Comparison of ENCODE assay signal across 8 cellular contexts in genomic region chr16:71746442-71747046, GRCh38. TPM values are rescaled to one million over a fixed set of nuclear protein-coding genes. Genes with fewer than 3 reads are reported as not detected.
DNase-seq lines count a peak whose midpoint lies in the region; ATAC-seq, FAIRE-seq and TF ChIP-seq lines count a peak whose summit lies in the region.

No MANE protein-coding gene starts in this region.

- H3K36me3 ChIP-seq in HCT116 (ENCODE audit: control insufficient read depth in 1 of 2, insufficient read depth in 2 of 2, low read length in 2 of 2) (peaks cover 18 to 44% of the 10 kb centered on the region in 2 experiments), endothelial cell of umbilical vein (ENCODE audit: control insufficient read depth in 2 of 2, extremely low read depth in 1 of 2, insufficient read depth in 2 of 2, low read length in 2 of 2) (peaks cover 15 to 22% of the 10 kb centered on the region in 2 experiments), osteoblast (ENCODE audit: insufficient read depth, low read length) (peaks cover 57% of the 10 kb centered on the region)

- peak; percentile 74 for FAIRE-seq in endothelial cell of umbilical vein (lab: Jason Lieb, UNC)

- RAD21 ChIA-PET in HCT116 (lab: Charles Lee; ENCODE audit: low non-redundant PET in 1 of 2, low total read pairs in 2 of 2, uncharacterized antibody in 2 of 2, unreplicated experiment in 2 of 2), result no interaction called here

- H3K27me3 ChIP-seq in HCT116 (ENCODE audit: insufficient read depth, low read length), result no peaks in the 10 kb centered on the region
- no peaks in the 10 kb centered on the region for H3K27me3 ChIP-seq in endothelial cell of umbilical vein (ENCODE audit: control insufficient read depth in 2 of 2, insufficient read depth in 2 of 2, low read length in 2 of 2)
- H3K27me3 ChIP-seq in osteoblast (ENCODE audit: insufficient read depth, low read length), result no peaks in the 10 kb centered on the region

- peak; percentile 61; the same call in 1 of the 2 replicates for ATAC-seq in HCT116

- H4K20me1 ChIP-seq in HCT116 (ENCODE audit: insufficient read depth) (no peaks in the 10 kb centered on the region), endothelial cell of umbilical vein (replicated peaks; ENCODE audit: control insufficient read depth, extremely low read depth, insufficient read depth, low read length) (no peaks in the 10 kb centered on the region), osteoblast (ENCODE audit: insufficient read depth, low read length) (peaks cover 3% of the 10 kb centered on the region)

- H3K4me1 ChIP-seq in HCT116 (ENCODE audit: control insufficient read depth in 1 of 2, insufficient read depth in 2 of 2, low read length in 2 of 2) (no peaks in the 10 kb centered on the region), endothelial cell of umbilical vein (ENCODE audit: control insufficient read depth, extremely low read depth, insufficient read depth, low read length) (no peaks in the 10 kb centered on the region), osteoblast (ENCODE audit: insufficient read depth, low read length) (no peaks in the 10 kb centered on the region)

- peak; percentile 70 for TF ChIP-seq RAD21 in HCT116 (IDR thresholded peaks at IDR 0.05; ENCODE audit: low read depth)

- no peak overlapping the region for H3K4me3 ChIP-seq in HCT116 (replicated peaks in 1 of 2; ENCODE audit: low read depth in 1 of 2, low read length in 2 of 2)
- H3K4me3 ChIP-seq in endothelial cell of umbilical vein (replicated peaks in 1 of 3; ENCODE audit: insufficient read depth in 1 of 3, low read depth in 1 of 3, low read length in 3 of 3), result no peak overlapping the region
- no peak overlapping the region for H3K4me3 ChIP-seq in osteoblast (ENCODE audit: insufficient read depth, low read length)

- H3K4me2 ChIP-seq in HCT116 (ENCODE audit: low read length) (no peak overlapping the region), endothelial cell of umbilical vein (ENCODE audit: insufficient read depth, low read length) (no peak overlapping the region), osteoblast (ENCODE audit: insufficient read depth, low read length) (no peak overlapping the region)

- no peak for TF ChIP-seq POLR2A in HCT116 (IDR thresholded peaks at IDR 0.05; ENCODE audit: borderline replicate concordance, extremely low read depth, insufficient read depth, insufficient read length)
- no peak for TF ChIP-seq POLR2A in endothelial cell of umbilical vein (IDR thresholded peaks at IDR 0.05; ENCODE audit: low read depth, low read length)

- TF ChIP-seq CTCF in HCT116 (IDR thresholded peaks at IDR 0.05 in 2 of 3, conservative IDR thresholded peaks at IDR 0.05 in 1 of 3; ENCODE audit: borderline replicate concordance in 1 of 3, insufficient read depth in 1 of 3, low read depth in 2 of 3, low read length in 2 of 3) (peak; percentile 69 to 87 (median 79); a peak in 5 of 6 replicates), endothelial cell of umbilical vein (IDR thresholded peaks at IDR 0.05; ENCODE audit: extremely low read depth in 1 of 2, insufficient read depth in 1 of 2, low read depth in 1 of 2, low read length in 2 of 2) (peak; percentile 37 to 52), osteoblast (IDR thresholded peaks at IDR 0.05; ENCODE audit: extremely low read depth, low read depth, low read length) (peak; percentile 81)

- H3K9me2 ChIP-seq in HCT116 (ENCODE audit: insufficient read depth), result no peaks in the 10 kb centered on the region

- H3K9me3 ChIP-seq in HCT116 (ENCODE audit: control insufficient read depth in 1 of 2, insufficient read depth in 1 of 2, low read depth in 1 of 2, low read length in 2 of 2), result no peaks in the 10 kb centered on the region
- no peaks in the 10 kb centered on the region for H3K9me3 ChIP-seq in endothelial cell of umbilical vein (replicated peaks; ENCODE audit: control insufficient read depth, insufficient read depth, low read length)
- H3K9me3 ChIP-seq in osteoblast (ENCODE audit: low read depth, low read length), result no peaks in the 10 kb centered on the region

- no TSS peak for BruUV-seq in HCT116 (replicated peaks; lab: Mats Ljungman, UMichigan)
- no TSS peak for BruUV-seq in endothelial cell of umbilical vein (replicated peaks; lab: Mats Ljungman, UMichigan)

- POLR2A ChIA-PET in HCT116 (lab: Charles Lee), result no interaction called here
- POLR2A ChIA-PET in endothelial cell of umbilical vein (lab: Charles Lee), result no interaction called here

- H3K9ac ChIP-seq in HCT116 (ENCODE audit: low read length) (no peak overlapping the region), endothelial cell of umbilical vein (replicated peaks; ENCODE audit: extremely low read depth, insufficient read depth, low read length) (no peak overlapping the region)

- dilution Hi-C loops in endothelial cell of umbilical vein (cut with MboI; ENCODE audit: extremely low pct_ligation_motif_present, low sequenced_read_pairs), result no loop called here

- CTCF ChIA-PET in HCT116 (lab: Charles Lee), result no interaction called here
- CTCF ChIA-PET in endothelial cell of umbilical vein (lab: Charles Lee), result no interaction called here

- DNase-seq in NCI-H2081 (lab: John Stamatoyannopoulos, UW), result peak; percentile 20 to 27
- no peak for DNase-seq in NCI-H2081 treated with DMSO at 0.1 percent for 48 hours (lab: John Stamatoyannopoulos, UW)
- DNase-seq in HCT116 (ENCODE audit: low read depth, low spot score), result peak; percentile 26
- peak; percentile 10 for DNase-seq in SHP77 treated with DMSO at 0.1 percent for 48 hours (lab: John Stamatoyannopoulos, UW)
- peak; percentile 47 for DNase-seq in endothelial cell of umbilical vein (ENCODE audit: low read depth, low spot score)
- no peak for DNase-seq in osteoblast (ENCODE audit: insufficient read length, low spot score, missing footprints)
- DNase-seq in NCI-H146 (lab: John Stamatoyannopoulos, UW), result no peak
- DNase-seq in KG1 (lab: John Stamatoyannopoulos, UW), result no peak

- no peaks in the 10 kb centered on the region for H3K9me1 ChIP-seq in endothelial cell of umbilical vein (replicated peaks; ENCODE audit: control insufficient read depth, extremely low read depth, insufficient read depth, low read length)

- H3K79me2 ChIP-seq in HCT116 (ENCODE audit: insufficient read depth, low read length), result 0 out of 2 replicates have a peak, but pooled peaks cover 2% of the 10 kb centered on the region
- no peaks in the 10 kb centered on the region for H3K79me2 ChIP-seq in endothelial cell of umbilical vein (ENCODE audit: control insufficient read depth, insufficient read depth, low read length)
- no peaks in the 10 kb centered on the region for H3K79me2 ChIP-seq in osteoblast (ENCODE audit: insufficient read depth, low read length)

- H2AFZ ChIP-seq in HCT116 (ENCODE audit: low read depth, low read length, poor library complexity, severe bottlenecking) (no peak overlapping the region), endothelial cell of umbilical vein (ENCODE audit: low read depth, low read length) (no peak overlapping the region), osteoblast (ENCODE audit: low read length) (no peak overlapping the region)

- H3K27ac ChIP-seq in HCT116 (ENCODE audit: low read depth, low read length) (no peak overlapping the region), endothelial cell of umbilical vein (ENCODE audit: insufficient read depth, low read depth, low read length) (no peak overlapping the region), osteoblast (ENCODE audit: low read depth, low read length) (no peak overlapping the region)

- intact Hi-C loops in HCT116 (cut with micrococcal nuclease) (loop anchor here (1.0 kb wide), 2 partner anchors 181 to 215 kb away; no protein-coding TSS in a partner anchor), endothelial cell of umbilical vein (cut with micrococcal nuclease) (loop anchor here (1.0 kb wide), 1 partner anchor 215 kb away; no protein-coding TSS in a partner anchor)

TF ChIP-seq in endothelial cell of umbilical vein, 7 proteins besides CTCF, POLR2A, EP300 and RAD21:
- no peak for TF ChIP-seq MYC (IDR thresholded peaks at IDR 0.05; ENCODE audit: low read depth, low read length)
- TF ChIP-seq POLR2AphosphoS5 (IDR thresholded peaks at IDR 0.05; ENCODE audit: insufficient read depth, low read depth, low read length), result no peak
- TF ChIP-seq FOS (IDR thresholded peaks at IDR 0.05; ENCODE audit: borderline replicate concordance, insufficient read depth, low read length), result no peak
- TF ChIP-seq JUN (IDR thresholded peaks at IDR 0.05; ENCODE audit: borderline replicate concordance, insufficient read depth, insufficient read length, low read depth), result no peak
- no peak for TF ChIP-seq EZH2 (IDR thresholded peaks at IDR 0.05; ENCODE audit: borderline replicate concordance, low read depth, low read length, severe bottlenecking)
- no peak for TF ChIP-seq GATA2 (IDR thresholded peaks at IDR 0.05; ENCODE audit: insufficient read depth, insufficient read length, low read depth, low read length)
- no peak for TF ChIP-seq MAX (IDR thresholded peaks at IDR 0.05; ENCODE audit: insufficient read depth, insufficient read length)
TF ChIP-seq in endothelial cell of umbilical vein: peak in this region for 0.

RNA-seq across cellular contexts. Expression of gene PHLPP2, which starts 22.0 kb away (rescaled TPM):
- total RNA-seq in HCT116 (2021; ENCODE audit: unreplicated experiment) (9.0 TPM), endothelial cell of umbilical vein (8.0 and 8.2 TPM in 2 replicates), osteoblast (11.2 and 12.7 TPM in 2 replicates)
- polyA plus RNA-seq in HCT116 (2012), result 2.5 and 2.8 TPM in 2 replicates
- 3.7 and 4.1 TPM in 2 replicates for polyA plus RNA-seq in endothelial cell of umbilical vein
- polyA plus RNA-seq in endothelial cell of umbilical vein (2011; cell fraction: cytosol; rRNA removed), result 3.8 and 4.2 TPM in 2 replicates
- polyA plus RNA-seq in endothelial cell of umbilical vein (2011; cell fraction: nucleus; rRNA removed), result 13.0 and 14.1 TPM in 2 replicates
- 5.1 and 5.4 TPM in 2 replicates for polyA plus RNA-seq in endothelial cell of umbilical vein (2012)
- 19.5 and 25.9 TPM in 2 replicates for polyA minus RNA-seq in endothelial cell of umbilical vein
- polyA minus RNA-seq in endothelial cell of umbilical vein (2011; cell fraction: cytosol; rRNA and poly(A)+ RNA removed), result 15.1 TPM
- polyA minus RNA-seq in endothelial cell of umbilical vein (2011; cell fraction: nucleus; rRNA and poly(A)+ RNA removed), result 12.3 and 17.3 TPM in 2 replicates

Comparison
In these comparisons a context has a peak if more than half of its experiments do, and no peak if none do; other contexts are left out.
1. DNase-seq: peak in NCI-H2081 (2 of 2), HCT116 (single experiment), SHP77 treated with DMSO at 0.1 percent for 48 hours (single experiment) and endothelial cell of umbilical vein (single experiment); none in NCI-H2081 treated with DMSO at 0.1 percent for 48 hours (single experiment), osteoblast (single experiment), NCI-H146 (single experiment) and KG1 (single experiment).
2. Peak in every context shown above with its lines, with median percentiles within 50 percentile points of each other: CTCF ChIP-seq.